In genomic region chr17:71301063-71301462, GRCh38 we compare ENCODE assay signal across 31 cellular contexts.
"Had no signal": no experiment of that assay in that cellular context is flagged by ENCODE, and none has a peak within 500 bp of the region (broad histone marks: within the 10 kb centered on the region; RNA-seq: fewer than 3 reads in every experiment).

No MANE protein-coding gene starts in this region.

- H3K27me3 ChIP-seq: pancreas, sigmoid colon, tibial nerve, uterus had no signal

- FAIRE-seq: keratinocyte, pancreas, small intestine had no signal

- H3K9me3 ChIP-seq: lower lobe of right lung, pancreas, prostate gland, uterus had no signal

- DNase-seq: hippocampal formation; kidney glomerular epithelial cell; left cardiac atrium; left ventricle myocardium superior; lower lobe of right lung; mesendoderm; naive B cell; nucleus accumbens; pancreas; posterior cingulate gyrus; retina; right cardiac atrium; sigmoid colon; small intestine; stimulated activated CD4-positive, alpha-beta T cell treated with anti-CD3 and anti-CD28 coated beads, Interleukin-1b, Interleukin-23, amount 100 ng/mL, for 48 hours; stimulated activated CD4-positive, alpha-beta T cell treated with anti-CD3 and anti-CD28 coated beads, Interleukin-2, amount 100 ng/mL, for 48 hours; stimulated activated CD4-positive, alpha-beta T cell treated with anti-CD3 and anti-CD28 coated beads, Interleukin-4, amount 100 ng/mL, for 4 hours; stimulated activated CD8-positive, alpha-beta memory T cell treated with anti-CD3 and anti-CD28 coated beads, Interleukin-4, amount 100 ng/mL, for 48 hours; stimulated activated naive CD4-positive, alpha-beta T cell treated with Interleukin-2 at 50 U/mL for 16 hours; stimulated activated naive CD8-positive, alpha-beta T cell treated with anti-CD3 and anti-CD28 coated beads, Interleukin-15, amount 100 ng/mL, for 72 hours; substantia nigra; uterus had no signal

- H3K36me3 ChIP-seq: lower lobe of right lung, pancreas, prostate gland, sigmoid colon, tibial nerve, uterus had no signal

- H3K27ac ChIP-seq: lower lobe of right lung, pancreas, prostate gland, sigmoid colon, tibial nerve, uterus had no signal

- H3K4me1 Mint-ChIP-seq: mesothelial cell of epicardium; naive B cell; nephron; stimulated activated memory B cell treated with anti-CD40 and anti-IgM and Interleukin-4, amounts not matched to agents 10 μg/mL and 1 μg/mL and 100 μg/mL, for 72 hours; stimulated activated naive CD8-positive, alpha-beta T cell treated with anti-CD3 and anti-CD28 coated beads, Interleukin-15, amount 100 ng/mL, for 72 hours had no signal

- H3K27ac Mint-ChIP-seq: mesothelial cell of epicardium; naive B cell; nephron; stimulated activated memory B cell treated with anti-CD40 and anti-IgM and Interleukin-4, amounts not matched to agents 10 μg/mL and 1 μg/mL and 100 μg/mL, for 72 hours; stimulated activated naive CD8-positive, alpha-beta T cell treated with anti-CD3 and anti-CD28 coated beads, Interleukin-15, amount 100 ng/mL, for 72 hours; type B pancreatic cell had no signal

- H3K4me1 ChIP-seq: lower lobe of right lung, pancreas, prostate gland, sigmoid colon, tibial nerve, uterus had no signal

- H3K4me3 Mint-ChIP-seq: mesothelial cell of epicardium; naive B cell; nephron; neural crest cell; stimulated activated memory B cell treated with anti-CD40 and anti-IgM and Interleukin-4, amounts not matched to agents 10 μg/mL and 1 μg/mL and 100 μg/mL, for 72 hours; stimulated activated naive CD8-positive, alpha-beta T cell treated with anti-CD3 and anti-CD28 coated beads, Interleukin-15, amount 100 ng/mL, for 72 hours; type B pancreatic cell had no signal

- ATAC-seq: left cardiac atrium; left lobe of liver; left ventricle myocardium superior; lower lobe of right lung; pancreas; right cardiac atrium; stimulated activated memory B cell treated with anti-CD40 and anti-IgM and Interleukin-4, amounts not matched to agents 10 μg/mL and 1 μg/mL and 100 μg/mL, for 72 hours; stimulated activated naive CD8-positive, alpha-beta T cell treated with anti-CD3 and anti-CD28 coated beads, Interleukin-15, amount 100 ng/mL, for 72 hours had no signal

- H3K36me3 Mint-ChIP-seq: mesothelial cell of epicardium; stimulated activated memory B cell treated with anti-CD40 and anti-IgM and Interleukin-4, amounts not matched to agents 10 μg/mL and 1 μg/mL and 100 μg/mL, for 72 hours; type B pancreatic cell had no signal

- H3K27me3 Mint-ChIP-seq: naive B cell; stimulated activated memory B cell treated with anti-CD40 and anti-IgM and Interleukin-4, amounts not matched to agents 10 μg/mL and 1 μg/mL and 100 μg/mL, for 72 hours; stimulated activated naive CD8-positive, alpha-beta T cell treated with anti-CD3 and anti-CD28 coated beads, Interleukin-15, amount 100 ng/mL, for 72 hours had no signal

- H3K4me3 ChIP-seq: lower lobe of right lung, pancreas, prostate gland, sigmoid colon, tibial nerve, uterus had no signal
